11 cellular contexts compared by ENCODE assay signal in the genomic region with DNA sequence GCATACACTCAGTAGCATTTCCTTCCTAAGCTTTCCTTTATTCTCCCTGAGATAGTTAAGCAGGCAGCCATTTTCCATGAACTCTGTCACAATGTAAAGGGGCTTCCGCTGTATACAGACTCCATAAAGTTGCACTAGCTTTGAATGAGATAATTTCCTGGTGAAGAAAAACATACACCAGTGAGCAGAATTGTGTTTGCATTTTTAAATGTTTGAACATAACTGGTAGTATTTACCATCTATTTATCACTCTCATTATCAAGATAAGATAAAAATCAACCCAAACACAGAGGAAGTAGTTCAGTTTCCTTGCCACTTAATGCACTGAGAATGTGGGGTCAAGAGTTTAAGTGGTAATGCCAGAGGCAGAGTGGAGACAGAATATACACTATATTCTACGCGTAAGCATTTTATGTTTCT. TPM values are rescaled to one million over a fixed set of nuclear protein-coding genes. Genes with fewer than 3 reads are reported as not detected.
DNase-seq lines count a peak whose midpoint lies in the region; ATAC-seq and TF ChIP-seq lines count a peak whose summit lies in the region.
"Had no signal": no experiment of that assay in that cellular context is flagged by ENCODE, and none has a peak within 500 bp of the region (broad histone marks: within the 10 kb centered on the region; RNA-seq: fewer than 3 reads in every experiment).

No MANE protein-coding gene starts in this region.

- TF ChIP-seq CTCF in endothelial cell (IDR thresholded peaks at IDR 0.05; ENCODE audit: unreplicated experiment), result no peak

- ATAC-seq in CD4-positive, CD25-positive, alpha-beta regulatory T cell (ENCODE audit: low read depth in 2 of 2), result no peak
- no peak for ATAC-seq in memory B cell (ENCODE audit: low read depth)
- no peak for ATAC-seq in HG03097 (IDR thresholded peaks at IDR 0.05; ENCODE audit: low FRiP score, unreplicated experiment)
- ATAC-seq in GM18870 (IDR thresholded peaks at IDR 0.05; ENCODE audit: unreplicated experiment), result no peak
- no peak for ATAC-seq in esophagus mucosa

- H3K9me3 Mint-ChIP-seq in CD4-positive, CD25-positive, alpha-beta regulatory T cell, result no peaks in the 10 kb centered on the region
- H3K9me3 Mint-ChIP-seq in memory B cell (no peaks in the 10 kb centered on the region), endothelial cell (ENCODE audit: unreplicated experiment) (no peaks in the 10 kb centered on the region)

- H3K36me3 Mint-ChIP-seq in CD4-positive, CD25-positive, alpha-beta regulatory T cell, result peaks cover 50% of the 10 kb centered on the region
- H3K36me3 Mint-ChIP-seq in memory B cell, result no peaks in the 10 kb centered on the region
- H3K36me3 Mint-ChIP-seq in endothelial cell (ENCODE audit: low read depth, unreplicated experiment), result no peaks in the 10 kb centered on the region

- no peaks in the 10 kb centered on the region for H3K27me3 Mint-ChIP-seq in CD4-positive, CD25-positive, alpha-beta regulatory T cell
- H3K27me3 Mint-ChIP-seq in memory B cell (no peaks in the 10 kb centered on the region), endothelial cell (ENCODE audit: unreplicated experiment) (peaks cover 4% of the 10 kb centered on the region)

- H3K9me3 ChIP-seq in CD4-positive, CD25-positive, alpha-beta regulatory T cell (ENCODE audit: control insufficient read depth in 2 of 2, low read length in 2 of 2), result no peaks in the 10 kb centered on the region
- H3K9me3 ChIP-seq: BLaER1 treated with 17β-estradiol and CSF1 and Interleukin-3, amounts not matched to agents 10 nM and 100 nM had no signal

- H3K27me3 ChIP-seq in CD4-positive, CD25-positive, alpha-beta regulatory T cell (ENCODE audit: control insufficient read depth, insufficient read depth, low read length), result no peaks in the 10 kb centered on the region
- H3K27me3 ChIP-seq: BLaER1 treated with 17β-estradiol and CSF1 and Interleukin-3, amounts not matched to agents 10 nM and 100 nM had no signal

- H3K4me3 Mint-ChIP-seq in CD4-positive, CD25-positive, alpha-beta regulatory T cell, result no peak overlapping the region
- no peak overlapping the region for H3K4me3 Mint-ChIP-seq in memory B cell
- no peak overlapping the region for H3K4me3 Mint-ChIP-seq in endothelial cell (ENCODE audit: unreplicated experiment)

- DNase-seq in CD4-positive, CD25-positive, alpha-beta regulatory T cell, result no peak
- DNase-seq in HS-5 (ENCODE audit: low read depth), result peak; percentile 24
- DNase-seq in amniotic epithelial cell (ENCODE audit: low read depth), result peak; percentile 91
- no peak for DNase-seq in memory B cell (ENCODE audit: low spot score in 2 of 2)
- no peak for DNase-seq in endothelial cell (ENCODE audit: low spot score)
- DNase-seq: activated CD8-positive, alpha-beta memory T cell treated with anti-CD3 and anti-CD28 coated beads, Interleukin-2, amount 50 U/mL, for 48 hours; NCI-H1436 treated with DMSO at 0.1 percent for 48 hours had no signal

- H3K36me3 ChIP-seq in CD4-positive, CD25-positive, alpha-beta regulatory T cell (ENCODE audit: control insufficient read depth, insufficient read depth, low read length), result peaks cover 36% of the 10 kb centered on the region
- H3K36me3 ChIP-seq: BLaER1 treated with 17β-estradiol and CSF1 and Interleukin-3, amounts not matched to agents 10 nM and 100 nM had no signal

- H3K4me3 ChIP-seq in CD4-positive, CD25-positive, alpha-beta regulatory T cell (ENCODE audit: low read depth, low read length), result no peak overlapping the region
- H3K4me3 ChIP-seq: BLaER1 treated with 17β-estradiol and CSF1 and Interleukin-3, amounts not matched to agents 10 nM and 100 nM had no signal

- peaks cover 6 to 50% (median 24%) of the 10 kb centered on the region in 4 donors for H3K4me1 Mint-ChIP-seq in CD4-positive, CD25-positive, alpha-beta regulatory T cell
- no peaks in the 10 kb centered on the region for H3K4me1 Mint-ChIP-seq in memory B cell
- H3K4me1 Mint-ChIP-seq in endothelial cell (ENCODE audit: unreplicated experiment), result peaks cover 7% of the 10 kb centered on the region

- H3K27ac Mint-ChIP-seq in CD4-positive, CD25-positive, alpha-beta regulatory T cell, result peak overlapping the region in 2 of 3 donors; percentile 9 to 11
- H3K27ac Mint-ChIP-seq in memory B cell, result peak overlapping the region; percentile 60
- no peak overlapping the region for H3K27ac Mint-ChIP-seq in endothelial cell (ENCODE audit: unreplicated experiment)

- H3K4me1 ChIP-seq in CD4-positive, CD25-positive, alpha-beta regulatory T cell (ENCODE audit: control insufficient read depth, insufficient read depth, low read length, poor library complexity, severe bottlenecking), result no peaks in the 10 kb centered on the region
- H3K4me1 ChIP-seq: BLaER1 treated with 17β-estradiol and CSF1 and Interleukin-3, amounts not matched to agents 10 nM and 100 nM had no signal

- H3K27ac ChIP-seq in CD4-positive, CD25-positive, alpha-beta regulatory T cell (ENCODE audit: insufficient read depth, low read length, poor library complexity, severe bottlenecking), result no peak overlapping the region
- H3K27ac ChIP-seq: BLaER1 treated with 17β-estradiol and CSF1 and Interleukin-3, amounts not matched to agents 10 nM and 100 nM had no signal

RNA-seq across cellular contexts. Expression of a gene that starts 54.1 kb away (rescaled TPM):
- 58.0 TPM for total RNA-seq in CD4-positive, CD25-positive, alpha-beta regulatory T cell
- polyA plus RNA-seq in CD4-positive, CD25-positive, alpha-beta regulatory T cell, result 10 to 100 TPM; 38.3 to 77.2 (median 62.7) TPM
- total RNA-seq in endothelial cell (ENCODE audit: unreplicated experiment) (0.36 TPM), esophagus mucosa (1.4 TPM)

Comparison
In these comparisons a context has a peak if more than half of its experiments do, and no peak if none do; other contexts are left out.
1. DNase-seq: peak in HS-5 (single experiment) and amniotic epithelial cell (single experiment); none in CD4-positive, CD25-positive, alpha-beta regulatory T cell (0 of 3), memory B cell (0 of 2) and endothelial cell (single experiment).
2. RNA of a gene that starts 54.1 kb away (total RNA-seq): 58.0 TPM in CD4-positive, CD25-positive, alpha-beta regulatory T cell (single experiment); 1.4 TPM in esophagus mucosa (single experiment) and 0.36 TPM in endothelial cell (single experiment); every median in the first group is over 10 times any median in the second.